ENCODE assay signal across 1 cellular context in genomic region chr15:38253448-38253847, GRCh38.
TF ChIP-seq lines count a peak whose summit lies in the region.

No MANE protein-coding gene starts in this region.

TF ChIP-seq in K562, 482 proteins besides CTCF, POLR2A, EP300 and RAD21 (continued from another document):
- TF ChIP-seq, protein P1, sequence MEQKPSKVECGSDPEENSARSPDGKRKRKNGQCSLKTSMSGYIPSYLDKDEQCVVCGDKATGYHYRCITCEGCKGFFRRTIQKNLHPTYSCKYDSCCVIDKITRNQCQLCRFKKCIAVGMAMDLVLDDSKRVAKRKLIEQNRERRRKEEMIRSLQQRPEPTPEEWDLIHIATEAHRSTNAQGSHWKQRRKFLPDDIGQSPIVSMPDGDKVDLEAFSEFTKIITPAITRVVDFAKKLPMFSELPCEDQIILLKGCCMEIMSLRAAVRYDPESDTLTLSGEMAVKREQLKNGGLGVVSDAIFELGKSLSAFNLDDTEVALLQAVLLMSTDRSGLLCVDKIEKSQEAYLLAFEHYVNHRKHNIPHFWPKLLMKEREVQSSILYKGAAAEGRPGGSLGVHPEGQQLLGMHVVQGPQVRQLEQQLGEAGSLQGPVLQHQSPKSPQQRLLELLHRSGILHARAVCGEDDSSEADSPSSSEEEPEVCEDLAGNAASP (IDR thresholded peaks at IDR 0.05) = no peak
- TF ChIP-seq HSF4 (CRISPR knock-in tag; IDR thresholded peaks at IDR 0.05; ENCODE audit: borderline replicate concordance) = no peak
- no peak for TF ChIP-seq ZC3H8 (IDR thresholded peaks at IDR 0.05)
- TF ChIP-seq POLR2B (IDR thresholded peaks at IDR 0.05; ENCODE audit: low read depth, partially characterized antibody) = peak; percentile 42
- TF ChIP-seq ARID3A (IDR thresholded peaks at IDR 0.05; ENCODE audit: borderline replicate concordance, low read depth, low read length) = peak; percentile 69; the same call in 1 of the 2 replicates
- no peak for TF ChIP-seq YBX1 (IDR thresholded peaks at IDR 0.05)
- TF ChIP-seq ZNF699 (CRISPR knock-in tag; IDR thresholded peaks at IDR 0.05; ENCODE audit: insufficient replicate concordance) = no peak
- TF ChIP-seq KAT2B (IDR thresholded peaks at IDR 0.05; ENCODE audit: low read depth, low read length) = no peak
- no peak for TF ChIP-seq ZNF239 (CRISPR knock-in tag; IDR thresholded peaks at IDR 0.05)
- no peak for TF ChIP-seq TAF9B (IDR thresholded peaks at IDR 0.05; ENCODE audit: partially characterized antibody)
- TF ChIP-seq TAF15 (IDR thresholded peaks at IDR 0.05; ENCODE audit: low read depth, low read length) = no peak
- no peak for TF ChIP-seq POU5F1 (IDR thresholded peaks at IDR 0.05; ENCODE audit: borderline replicate concordance, low read depth, low read length, partially characterized antibody)
- TF ChIP-seq ETS1 (conservative IDR thresholded peaks at IDR 0.05; ENCODE audit: control insufficient read depth, low read depth, low read length) = no peak
- TF ChIP-seq, protein P2, sequence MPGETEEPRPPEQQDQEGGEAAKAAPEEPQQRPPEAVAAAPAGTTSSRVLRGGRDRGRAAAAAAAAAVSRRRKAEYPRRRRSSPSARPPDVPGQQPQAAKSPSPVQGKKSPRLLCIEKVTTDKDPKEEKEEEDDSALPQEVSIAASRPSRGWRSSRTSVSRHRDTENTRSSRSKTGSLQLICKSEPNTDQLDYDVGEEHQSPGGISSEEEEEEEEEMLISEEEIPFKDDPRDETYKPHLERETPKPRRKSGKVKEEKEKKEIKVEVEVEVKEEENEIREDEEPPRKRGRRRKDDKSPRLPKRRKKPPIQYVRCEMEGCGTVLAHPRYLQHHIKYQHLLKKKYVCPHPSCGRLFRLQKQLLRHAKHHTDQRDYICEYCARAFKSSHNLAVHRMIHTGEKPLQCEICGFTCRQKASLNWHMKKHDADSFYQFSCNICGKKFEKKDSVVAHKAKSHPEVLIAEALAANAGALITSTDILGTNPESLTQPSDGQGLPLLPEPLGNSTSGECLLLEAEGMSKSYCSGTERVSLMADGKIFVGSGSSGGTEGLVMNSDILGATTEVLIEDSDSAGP (CRISPR knock-in tag; IDR thresholded peaks at IDR 0.05) = no peak
- no peak for TF ChIP-seq GATAD2B (IDR thresholded peaks at IDR 0.05; ENCODE audit: borderline replicate concordance)
- TF ChIP-seq ZNF408 (CRISPR knock-in tag; IDR thresholded peaks at IDR 0.05; ENCODE audit: low read depth) = no peak
- no peak for TF ChIP-seq RBM39 (optimal IDR thresholded peaks at IDR 0.05; ENCODE audit: low read depth, low read length)
- 0 out of 2 replicates have a peak, but pooled peaks have one; percentile 24 for TF ChIP-seq ZEB2 (IDR thresholded peaks at IDR 0.05)
- TF ChIP-seq ZKSCAN1 (IDR thresholded peaks at IDR 0.05; ENCODE audit: low read depth, low read length) = no peak
- no peak for TF ChIP-seq SRSF1 (IDR thresholded peaks at IDR 0.05; ENCODE audit: low read depth, low read length)
- no peak for TF ChIP-seq MTA2 (IDR thresholded peaks at IDR 0.05; ENCODE audit: low read depth)
- no peak for TF ChIP-seq POLR2AphosphoS5 (IDR thresholded peaks at IDR 0.05; ENCODE audit: control insufficient read depth, insufficient read depth, low read depth, low read length)
- peak; percentile 59; the same call in 1 of the 2 replicates for TF ChIP-seq C11orf30 (IDR thresholded peaks at IDR 0.05; ENCODE audit: low read depth)
- TF ChIP-seq ARHGAP35 (IDR thresholded peaks at IDR 0.05; ENCODE audit: partially characterized antibody) = no peak
- TF ChIP-seq SRSF3 (IDR thresholded peaks at IDR 0.05; ENCODE audit: insufficient read depth, low read length) = no peak
- TF ChIP-seq, protein P3, sequence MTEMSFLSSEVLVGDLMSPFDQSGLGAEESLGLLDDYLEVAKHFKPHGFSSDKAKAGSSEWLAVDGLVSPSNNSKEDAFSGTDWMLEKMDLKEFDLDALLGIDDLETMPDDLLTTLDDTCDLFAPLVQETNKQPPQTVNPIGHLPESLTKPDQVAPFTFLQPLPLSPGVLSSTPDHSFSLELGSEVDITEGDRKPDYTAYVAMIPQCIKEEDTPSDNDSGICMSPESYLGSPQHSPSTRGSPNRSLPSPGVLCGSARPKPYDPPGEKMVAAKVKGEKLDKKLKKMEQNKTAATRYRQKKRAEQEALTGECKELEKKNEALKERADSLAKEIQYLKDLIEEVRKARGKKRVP (CRISPR knock-in tag; IDR thresholded peaks at IDR 0.05) = no peak
- no peak for TF ChIP-seq SMARCC2 (IDR thresholded peaks at IDR 0.05; ENCODE audit: low read depth)
- no peak for TF ChIP-seq ZNF740 (CRISPR knock-in tag; IDR thresholded peaks at IDR 0.05)
- TF ChIP-seq ZNF740 (tag; IDR thresholded peaks at IDR 0.05) = no peak
- no peak for TF ChIP-seq KAT7 (CRISPR knock-in tag; IDR thresholded peaks at IDR 0.05; ENCODE audit: borderline replicate concordance)
- TF ChIP-seq UBTF (IDR thresholded peaks at IDR 0.05; ENCODE audit: borderline replicate concordance in 1 of 2, low read depth in 2 of 2, low read length in 2 of 2) = no peak
- TF ChIP-seq SIN3B (IDR thresholded peaks at IDR 0.05; ENCODE audit: low read depth) = no peak
- no peak for TF ChIP-seq FOXJ3 (CRISPR knock-in tag; IDR thresholded peaks at IDR 0.05)
- no peak for TF ChIP-seq NCOA4 (IDR thresholded peaks at IDR 0.05; ENCODE audit: partially characterized antibody)
- TF ChIP-seq ZNF324 (CRISPR knock-in tag; IDR thresholded peaks at IDR 0.05) = no peak
- no peak for TF ChIP-seq ZNF133 (CRISPR knock-in tag; IDR thresholded peaks at IDR 0.05)
- TF ChIP-seq ZNF174 (CRISPR knock-in tag; IDR thresholded peaks at IDR 0.05) = no peak
- no peak for TF ChIP-seq NCOA2 (IDR thresholded peaks at IDR 0.05; ENCODE audit: partially characterized antibody in 2 of 2)
- TF ChIP-seq BHLHE40 (IDR thresholded peaks at IDR 0.05; ENCODE audit: low read length) = no peak
- no peak for TF ChIP-seq YY1 (IDR thresholded peaks at IDR 0.05; ENCODE audit: borderline replicate concordance in 1 of 3, control insufficient read depth in 1 of 3, extremely low read depth in 1 of 3, insufficient read depth in 3 of 3, insufficient read length in 1 of 3, insufficient replicate concordance in 2 of 3, low read depth in 1 of 3, low read length in 2 of 3)
